Comparison of ENCODE assay signal across 17 cellular contexts in the genomic region with DNA sequence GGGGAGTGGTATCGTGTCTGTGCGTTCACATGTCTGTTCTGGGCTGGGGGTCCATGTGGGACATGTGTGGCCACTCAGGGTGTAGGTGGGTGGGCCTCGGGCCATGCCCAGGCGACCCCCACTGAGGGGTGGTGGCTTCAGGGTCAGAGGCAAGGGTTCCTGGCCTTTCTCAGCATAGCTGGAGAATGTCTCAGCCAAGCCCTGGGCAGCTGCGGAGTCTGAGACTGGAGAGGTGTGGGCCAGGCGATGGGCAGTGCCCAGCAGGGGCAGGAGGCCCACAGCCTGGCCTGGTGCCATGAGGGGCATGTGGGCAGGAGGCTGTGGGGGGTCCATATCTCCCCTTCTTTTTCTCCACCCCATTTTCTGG. TPM values are rescaled to one million over a fixed set of nuclear protein-coding genes. Genes with fewer than 3 reads are reported as not detected.
A peak's percentile ranks its signal among the peaks of the same experiment; 100 is the strongest.
DNase-seq lines count a peak whose midpoint lies in the region; ATAC-seq, FAIRE-seq and TF ChIP-seq lines count a peak whose summit lies in the region.
"Had no signal": no experiment of that assay in that cellular context is flagged by ENCODE, and none has a peak within 500 bp of the region (broad histone marks: within the 10 kb centered on the region; RNA-seq: fewer than 3 reads in every experiment).

No MANE protein-coding gene starts in this region.

- no peak overlapping the region for H2BK5ac ChIP-seq in H1 (ENCODE audit: low read depth, low read length)

- H3K36me3 ChIP-seq in HEK293 (ENCODE audit: control insufficient read depth in 2 of 2, insufficient read depth in 1 of 2, low read length in 2 of 2): no peaks in the 10 kb centered on the region
- H3K36me3 ChIP-seq in H1 (ENCODE audit: control insufficient read depth in 2 of 4, insufficient read depth in 4 of 4, low read length in 3 of 4): no peaks in the 10 kb centered on the region
- no peaks in the 10 kb centered on the region for H3K36me3 ChIP-seq in effector memory CD4-positive, alpha-beta T cell (ENCODE audit: control insufficient read depth, insufficient read depth, low read length)
- H3K36me3 ChIP-seq: BE2C, HAP-1 had no signal

- peaks cover 0 to 7% of the 10 kb centered on the region in 2 experiments for H4K20me1 ChIP-seq in H1 (replicated peaks in 1 of 2; ENCODE audit: control insufficient read depth in 1 of 2, insufficient read depth in 2 of 2, low read length in 2 of 2)

- H3K79me1 ChIP-seq in H1 (ENCODE audit: low read depth, low read length): no peaks in the 10 kb centered on the region

- H3K27me3 ChIP-seq in right cardiac atrium (ENCODE audit: control insufficient read depth, insufficient read depth) (no peaks in the 10 kb centered on the region), H1 (replicated peaks in 1 of 4; ENCODE audit: control insufficient read depth in 3 of 4, extremely low read depth in 1 of 4, insufficient read depth in 3 of 4, low read length in 3 of 4) (peaks cover 0 to 15% (median 12%) of the 10 kb centered on the region in 4 experiments; a peak in 4 of 7 replicates)
- H3K27me3 ChIP-seq in effector memory CD4-positive, alpha-beta T cell (replicated peaks; ENCODE audit: control insufficient read depth, insufficient read depth, low read length, poor library complexity, severe bottlenecking): peaks cover 9% of the 10 kb centered on the region

- H3K14ac ChIP-seq in H1 (ENCODE audit: insufficient read length): no peak overlapping the region

- H3K27ac ChIP-seq in right cardiac atrium (ENCODE audit: low read length) (no peak overlapping the region), HEK293 (ENCODE audit: extremely low read depth, low read depth, low read length) (no peak overlapping the region), H1 (ENCODE audit: low read depth, low read length) (no peak overlapping the region)
- no peak overlapping the region for H3K27ac ChIP-seq in effector memory CD4-positive, alpha-beta T cell (ENCODE audit: insufficient read depth, low read length, poor library complexity, severe bottlenecking)

- H3K4me1 ChIP-seq in right cardiac atrium (ENCODE audit: control insufficient read depth, insufficient read depth, low read length) (no peaks in the 10 kb centered on the region), HEK293 (ENCODE audit: control insufficient read depth, insufficient read depth, low read length) (no peaks in the 10 kb centered on the region), H1 (replicated peaks in 1 of 4; ENCODE audit: control insufficient read depth in 3 of 4, insufficient read depth in 4 of 4, low read length in 3 of 4) (no peaks in the 10 kb centered on the region)
- H3K4me1 ChIP-seq in effector memory CD4-positive, alpha-beta T cell (ENCODE audit: control insufficient read depth, insufficient read depth, low read length, poor library complexity, severe bottlenecking): no peaks in the 10 kb centered on the region
- H3K4me1 ChIP-seq: HAP-1 had no signal

- H3K23ac ChIP-seq in H1 (ENCODE audit: insufficient read length): no peak overlapping the region

- no peak for TF ChIP-seq RAD21 in H1 (IDR thresholded peaks at IDR 0.05 in 1 of 2, conservative IDR thresholded peaks at IDR 0.05 in 1 of 2; ENCODE audit: low read depth in 2 of 2, low read length in 2 of 2)

- no peak overlapping the region for H4K8ac ChIP-seq in H1 (ENCODE audit: extremely low read depth, insufficient read depth, low read length)

- CTCF ChIA-PET in HEK293 (lab: Yijun Ruan, JAX): interaction anchor here (0.7 to 1.2 kb wide), 2 partner anchors 10 to 1370 kb away, joined by 4 read pairs; no protein-coding TSS in a partner anchor
- CTCF ChIA-PET in H1 (lab: Charles Lee; ENCODE audit: partially characterized antibody): interaction anchor here (0.6 to 2.6 kb wide), 5 partner anchors 9 to 89 kb away, joined by 3 to 16 read pairs (median 7); no protein-coding TSS in a partner anchor

- intact Hi-C loops in right cardiac atrium (cut with DNase I): no loop called here
- intact Hi-C loops in left cardiac atrium (cut with DNase I): no loop called here

- DNase-seq in right cardiac atrium: peak in 2 of 3 donors; percentile 24 to 45
- no peak for DNase-seq in left cardiac atrium
- no peak for DNase-seq in H1 (ENCODE audit: low read depth in 1 of 2, low spot score in 2 of 2)
- DNase-seq in effector memory CD4-positive, alpha-beta T cell: no peak
- no peak for DNase-seq in NCI-H510A (lab: John Stamatoyannopoulos, UW)
- DNase-seq: ACHN; C1 segment of cervical spinal cord; Caco-2; CD4-positive, alpha-beta T cell; DND-41; EL had no signal

- H2BK15ac ChIP-seq in H1 (ENCODE audit: low read length): no peak overlapping the region

- H3K79me2 ChIP-seq in H1 (ENCODE audit: control insufficient read depth in 1 of 2, insufficient read depth in 2 of 2, low read length in 2 of 2): no peaks in the 10 kb centered on the region

- FAIRE-seq in H1 (lab: Jason Lieb, UNC): no peak
- FAIRE-seq: D721Med, GM12878, GM19239 had no signal

- ATAC-seq in right cardiac atrium: no peak
- ATAC-seq in left cardiac atrium: no peak
- ATAC-seq: GM12878 had no signal

- no peak overlapping the region for H3K4me2 ChIP-seq in H1 (ENCODE audit: insufficient read depth in 1 of 2, low read depth in 2 of 2, low read length in 2 of 2)

- H2AFZ ChIP-seq in H1 (ENCODE audit: low read length): no peak overlapping the region

- H2BK120ac ChIP-seq in H1 (replicated peaks; ENCODE audit: low read depth, low read length): no peak overlapping the region

- TF ChIP-seq EP300 in H1 (IDR thresholded peaks at IDR 0.05; ENCODE audit: borderline replicate concordance in 1 of 2, low read depth in 2 of 2, low read length in 2 of 2): no peak

- H3K4me3 ChIP-seq in right cardiac atrium (ENCODE audit: low read length): no peak overlapping the region
- no peak overlapping the region for H3K4me3 ChIP-seq in HEK293 (ENCODE audit: low read depth, low read length)
- no peak overlapping the region for H3K4me3 ChIP-seq in H1 (ENCODE audit: extremely low read depth in 1 of 4, insufficient read depth in 2 of 4, low read depth in 3 of 4, low read length in 4 of 4)
- H3K4me3 ChIP-seq in effector memory CD4-positive, alpha-beta T cell (ENCODE audit: insufficient read depth, low read depth, low read length, poor library complexity, severe bottlenecking): no peak overlapping the region
- H3K4me3 ChIP-seq: GM12878, HAP-1 had no signal

- TF ChIP-seq POLR2A in H1 (IDR thresholded peaks at IDR 0.05; ENCODE audit: control extremely low read depth in 1 of 2, low read depth in 2 of 2, low read length in 2 of 2): no peak

- H3K9me3 ChIP-seq in right cardiac atrium (ENCODE audit: control insufficient read depth, low read length) (no peaks in the 10 kb centered on the region), HEK293 (ENCODE audit: control insufficient read depth, insufficient read depth, low read depth, low read length) (no peaks in the 10 kb centered on the region), H1 (ENCODE audit: insufficient read depth in 2 of 2, low read depth in 1 of 2, low read length in 1 of 2) (peaks cover 4 to 8% of the 10 kb centered on the region in 2 experiments; a peak in 1 of 4 replicates)
- H3K9me3 ChIP-seq in effector memory CD4-positive, alpha-beta T cell (ENCODE audit: control insufficient read depth, low read length): no peaks in the 10 kb centered on the region
- H3K9me3 ChIP-seq: BE2C, Caco-2, HAP-1 had no signal

- WGBS in right cardiac atrium: 87% methylated on average over 6 of the region's 6 CpGs
- WGBS in H1 (ENCODE audit: extremely low coverage in 1 of 2, insufficient coverage in 1 of 2, insufficient read length in 1 of 2, insufficient replicate concordance in 2 of 2, low coverage in 1 of 2, low lambda C conversion rate in 2 of 2, missing lambda C conversion rate in 1 of 2), 2 experiments: 95% methylated on average over 6 of the region's 6 CpGs; no CpG with 5 or more reads in 1 of the 2 experiments

- no peak overlapping the region for H3K56ac ChIP-seq in H1 (replicated peaks; ENCODE audit: insufficient read length, low read depth, low read length)

- peaks cover 19% of the 10 kb centered on the region; the same call in 1 of the 2 replicates for H3K23me2 ChIP-seq in H1 (ENCODE audit: low read depth, low read length)

- H2BK12ac ChIP-seq in H1 (ENCODE audit: low read depth, low read length): no peak overlapping the region

- TF ChIP-seq CTCF in HEK293 (tag by site-specific recombination; IDR thresholded peaks at IDR 0.05): no peak
- no peak for TF ChIP-seq CTCF in H1 (IDR thresholded peaks at IDR 0.05; ENCODE audit: control extremely low read depth in 1 of 3, insufficient read depth in 1 of 3, low read depth in 1 of 3, low read length in 3 of 3)

- H3K18ac ChIP-seq in H1 (ENCODE audit: extremely low read depth, low read length): no peak overlapping the region

- H2BK20ac ChIP-seq in H1 (ENCODE audit: low read length): no peak overlapping the region

- H2AK5ac ChIP-seq in H1 (ENCODE audit: low read depth, low read length): no peak overlapping the region; the same call in 1 of the 2 replicates

- H3K4ac ChIP-seq in H1 (replicated peaks; ENCODE audit: insufficient read length, low read depth, low read length): no peak overlapping the region

- H3K9ac ChIP-seq in H1 (replicated peaks in 1 of 4; ENCODE audit: extremely low read depth in 1 of 4, low read depth in 3 of 4, low read length in 3 of 4): no peak overlapping the region

- peak overlapping the region; percentile 40 for H4K91ac ChIP-seq in H1 (replicated peaks; ENCODE audit: insufficient read length, low read length)

- H4K5ac ChIP-seq in H1 (ENCODE audit: insufficient read length, low read depth, low read length): no peak overlapping the region

- POLR2A ChIA-PET in HEK293 (lab: Yijun Ruan, JAX) (interaction anchor here (0.9 to 1.6 kb wide), 4 partner anchors 9 to 23 kb away, joined by 3 to 5 read pairs (median 4); a partner anchor contains a TSS), H1 (lab: Charles Lee; ENCODE audit: partially characterized antibody) (interaction anchor here (0.9 to 30.5 kb wide), 6 partner anchors 9 to 33 kb away, joined by 3 to 1004 read pairs (median 12); a partner anchor contains a TSS)

RNA-seq across cellular contexts. Expression of a gene that starts 1.2 kb away (rescaled TPM):
- total RNA-seq in right cardiac atrium (under 1 TPM; 0.45 to 0.63 (median 0.53) TPM), left cardiac atrium (under 1 TPM; 0.38 to 0.39 TPM)
- polyA plus RNA-seq in right cardiac atrium (0.48 TPM), H1 (2011; rRNA removed) (0.18 and 0.44 TPM in 2 replicates)
- 0.30 TPM in 1 of 2 replicates, not detected in the other for total RNA-seq in H1 (2021; fragmentation: NEBNext Ultra II Directional; extraction: Animal tissue kit (Norgen Biotek cat#: 25700))
- polyA plus RNA-seq in H1 (2011; cell fraction: cytosol; rRNA removed): 0.14 TPM
- 0.88 TPM for polyA plus RNA-seq in H1 (2011; cell fraction: nucleus; rRNA removed)
- 0.12 to 0.43 TPM (median 0.30 TPM) in 4 replicates for polyA plus RNA-seq in H1 (2012, experiment 1 of 2)
- 0.28 TPM for polyA plus RNA-seq in H1 (2012, experiment 2 of 2)
- polyA plus RNA-seq in H1 (2013, experiment 1 of 2): not detected
- polyA plus RNA-seq in H1 (2013, experiment 2 of 2): 0.07 TPM
- 0.09 and 0.10 TPM in 2 replicates for polyA minus RNA-seq in H1 (2011; rRNA and poly(A)+ RNA removed)
- not detected for polyA minus RNA-seq in H1 (2011; cell fraction: cytosol; rRNA and poly(A)+ RNA removed)
- 0.90 TPM for polyA minus RNA-seq in H1 (2011; cell fraction: nucleus; rRNA and poly(A)+ RNA removed)

RNA-seq across cellular contexts. Expression of a gene that starts 16.8 kb away (rescaled TPM):
- total RNA-seq in right cardiac atrium (100 to 1,000 TPM; 347 to 772 (median 510) TPM), left cardiac atrium (1,000 to 10,000 TPM in 1 of 2 donors, 100 to 1,000 TPM in 1; 663 to 1,095 TPM)
- polyA plus RNA-seq in right cardiac atrium (410 TPM), H1 (2011; rRNA removed) (5,010 and 7,420 TPM in 2 replicates)
- total RNA-seq in H1 (2021; fragmentation: NEBNext Ultra II Directional; extraction: Animal tissue kit (Norgen Biotek cat#: 25700)): 3,535 and 3,691 TPM in 2 replicates
- 3,868 TPM for polyA plus RNA-seq in H1 (2011; cell fraction: cytosol; rRNA removed)
- polyA plus RNA-seq in H1 (2011; cell fraction: nucleus; rRNA removed): 4,694 TPM
- 3,170 to 3,474 TPM (median 3,377 TPM) in 4 replicates for polyA plus RNA-seq in H1 (2012, experiment 1 of 2)
- polyA plus RNA-seq in H1 (2012, experiment 2 of 2): 3,649 TPM
- 4,243 TPM for polyA plus RNA-seq in H1 (2013, experiment 1 of 2)
- 4,284 TPM for polyA plus RNA-seq in H1 (2013, experiment 2 of 2)
- 1,111 and 1,306 TPM in 2 replicates for polyA minus RNA-seq in H1 (2011; rRNA and poly(A)+ RNA removed)
- 1,521 TPM for polyA minus RNA-seq in H1 (2011; cell fraction: cytosol; rRNA and poly(A)+ RNA removed)
- 1,666 TPM for polyA minus RNA-seq in H1 (2011; cell fraction: nucleus; rRNA and poly(A)+ RNA removed)

RNA-seq across cellular contexts. Expression of a gene that starts 22.7 kb away (rescaled TPM):
- total RNA-seq in right cardiac atrium: 10 to 100 TPM; 12.0 to 15.3 (median 13.5) TPM
- 13.0 TPM for polyA plus RNA-seq in right cardiac atrium
- 10 to 100 TPM; 11.6 to 15.7 TPM for total RNA-seq in left cardiac atrium
- 37.9 and 41.8 TPM in 2 replicates for total RNA-seq in H1 (2021; fragmentation: NEBNext Ultra II Directional; extraction: Animal tissue kit (Norgen Biotek cat#: 25700))
- polyA plus RNA-seq in H1 (2011; rRNA removed): 23.2 and 33.1 TPM in 2 replicates
- 28.9 TPM for polyA plus RNA-seq in H1 (2011; cell fraction: cytosol; rRNA removed)
- polyA plus RNA-seq in H1 (2011; cell fraction: nucleus; rRNA removed): 69.4 TPM
- 17.1 to 31.4 TPM (median 28.6 TPM) in 4 replicates for polyA plus RNA-seq in H1 (2012, experiment 1 of 2)
- 25.6 TPM for polyA plus RNA-seq in H1 (2012, experiment 2 of 2)
- polyA plus RNA-seq in H1 (2013, experiment 1 of 2): 16.0 TPM
- polyA plus RNA-seq in H1 (2013, experiment 2 of 2): 16.3 TPM
- polyA minus RNA-seq in H1 (2011; rRNA and poly(A)+ RNA removed): 13.3 and 19.4 TPM in 2 replicates
- polyA minus RNA-seq in H1 (2011; cell fraction: cytosol; rRNA and poly(A)+ RNA removed): 18.1 TPM
- polyA minus RNA-seq in H1 (2011; cell fraction: nucleus; rRNA and poly(A)+ RNA removed): 33.6 TPM

Comparison
In these comparisons a context has a peak if more than half of its experiments do, and no peak if none do; other contexts are left out.
1. DNase-seq: peak in right cardiac atrium (2 of 3); none in left cardiac atrium (single experiment), H1 (0 of 2), effector memory CD4-positive, alpha-beta T cell (0 of 3) and NCI-H510A (single experiment).